ENCODE assay signal across 26 cellular contexts in genomic region chr10:103478671-103479070, GRCh38. TPM values are rescaled to one million over a fixed set of nuclear protein-coding genes. Genes with fewer than 3 reads are reported as not detected.
"Had no signal": no experiment of that assay in that cellular context is flagged by ENCODE, and none has a peak within 500 bp of the region (broad histone marks: within the 10 kb centered on the region; RNA-seq: fewer than 3 reads in every experiment).

No MANE protein-coding gene starts in this region.

- DNase-seq: activated CD4-positive, alpha-beta memory T cell treated with anti-CD3 and anti-CD28 coated beads for 36 hours; activated CD4-positive, alpha-beta T cell treated with anti-CD3 and anti-CD28 coated beads for 48 hours; activated CD4-positive, CD25-positive, alpha-beta regulatory T cell treated with anti-CD3 and anti-CD28 coated beads, Interleukin-2, amount 50 U/mL, for 72 hours; activated CD8-positive, alpha-beta memory T cell treated with anti-CD3 and anti-CD28 coated beads for 24 hours; activated gamma-delta T cell; activated naive CD4-positive, alpha-beta T cell treated with anti-CD3 and anti-CD28 coated beads for 36 hours; activated T-cell treated with anti-CD3 and anti-CD28 coated beads for 4 hours; activated T-cell treated with anti-CD3 and anti-CD28 coated beads, Interleukin-2, amount 50 U/mL, for 48 hours; amygdala; MM.1S; NCI-H1105; NCI-H1436 treated with DMSO at 0.1 percent for 48 hours; NCI-H187; NCI-H2081; NCI-H446; NCI-H524; NCI-H748 treated with DMSO at 0.1 percent for 48 hours; Peyer's patch; SHP77 treated with DMSO at 0.1 percent for 48 hours; T-helper 17 cell; T-helper 9 cell had no signal

- H3K27ac ChIP-seq: Peyer's patch had no signal

- H3K4me3 ChIP-seq: Peyer's patch had no signal

- FAIRE-seq: astrocyte had no signal

- H3K4me1 ChIP-seq: Peyer's patch had no signal

- H3K9me3 ChIP-seq: Peyer's patch had no signal

- H3K36me3 ChIP-seq: Peyer's patch had no signal

- H3K27me3 ChIP-seq: Peyer's patch had no signal

- ATAC-seq: activated T-helper 17 cell treated with anti-CD3 and anti-CD28 coated beads, Interleukin-2, amount 50 U/mL, for 72 hours; T-helper 17 cell; WTC11 had no signal

RNA-seq across cellular contexts. Expression of gene CALHM3, which starts 0.4 kb away (rescaled TPM):
- total RNA-seq: activated CD4-positive, alpha-beta memory T cell treated with anti-CD3 and anti-CD28 coated beads for 36 hours; activated naive CD4-positive, alpha-beta T cell treated with anti-CD3 and anti-CD28 coated beads for 36 hours; activated T-helper 17 cell treated with anti-CD3 and anti-CD28 coated beads, Interleukin-2, amount 50 U/mL, for 72 hours; astrocyte; OCI-LY7; Peyer's patch; SK-MEL-5; T-helper 17 cell had no signal

RNA-seq across cellular contexts. Expression of gene CALHM1, which starts 20.0 kb away (rescaled TPM):
- total RNA-seq: activated CD4-positive, alpha-beta memory T cell treated with anti-CD3 and anti-CD28 coated beads for 36 hours; activated naive CD4-positive, alpha-beta T cell treated with anti-CD3 and anti-CD28 coated beads for 36 hours; astrocyte; SK-MEL-5; T-helper 17 cell had no signal

RNA-seq across cellular contexts. Expression of gene CALHM2, which starts 26.5 kb away (rescaled TPM):
- total RNA-seq: OCI-LY7, SK-MEL-5 had no signal
